ENCODE assay signal across 1 cellular context in the genomic region with DNA sequence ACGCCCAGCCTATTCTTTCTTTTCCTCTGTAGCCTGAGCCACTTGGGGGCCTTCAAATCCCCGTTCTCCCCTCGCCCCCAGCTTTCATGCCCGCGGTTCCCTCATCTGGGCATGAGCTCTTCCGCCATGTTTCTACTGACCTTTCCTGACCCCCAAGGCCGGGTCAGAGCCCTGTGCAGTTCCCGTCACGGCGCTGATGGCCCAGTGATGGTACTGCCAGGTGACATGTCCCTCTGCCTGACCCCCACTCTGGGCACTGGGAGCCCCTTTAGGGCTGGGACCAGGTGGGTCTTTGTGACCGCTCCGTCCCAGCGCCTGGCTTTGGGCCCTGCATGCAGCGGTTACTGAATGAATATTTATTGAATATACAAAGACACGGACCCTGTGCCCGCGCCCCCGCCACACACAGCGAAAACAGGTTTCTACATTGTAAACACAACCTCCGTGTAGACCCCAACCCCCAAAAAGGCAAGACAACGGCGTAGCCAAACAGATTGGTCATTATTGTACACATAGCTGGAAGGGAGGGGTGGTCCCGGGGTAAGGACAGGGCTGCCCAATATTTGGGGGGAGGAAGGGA.
TF ChIP-seq lines count a peak whose summit lies in the region.

No MANE protein-coding gene starts in this region.

TF ChIP-seq in HepG2, 621 proteins besides CTCF, POLR2A, EP300 and RAD21 (continued from another document and continues in another):
- TF ChIP-seq, protein P1, sequence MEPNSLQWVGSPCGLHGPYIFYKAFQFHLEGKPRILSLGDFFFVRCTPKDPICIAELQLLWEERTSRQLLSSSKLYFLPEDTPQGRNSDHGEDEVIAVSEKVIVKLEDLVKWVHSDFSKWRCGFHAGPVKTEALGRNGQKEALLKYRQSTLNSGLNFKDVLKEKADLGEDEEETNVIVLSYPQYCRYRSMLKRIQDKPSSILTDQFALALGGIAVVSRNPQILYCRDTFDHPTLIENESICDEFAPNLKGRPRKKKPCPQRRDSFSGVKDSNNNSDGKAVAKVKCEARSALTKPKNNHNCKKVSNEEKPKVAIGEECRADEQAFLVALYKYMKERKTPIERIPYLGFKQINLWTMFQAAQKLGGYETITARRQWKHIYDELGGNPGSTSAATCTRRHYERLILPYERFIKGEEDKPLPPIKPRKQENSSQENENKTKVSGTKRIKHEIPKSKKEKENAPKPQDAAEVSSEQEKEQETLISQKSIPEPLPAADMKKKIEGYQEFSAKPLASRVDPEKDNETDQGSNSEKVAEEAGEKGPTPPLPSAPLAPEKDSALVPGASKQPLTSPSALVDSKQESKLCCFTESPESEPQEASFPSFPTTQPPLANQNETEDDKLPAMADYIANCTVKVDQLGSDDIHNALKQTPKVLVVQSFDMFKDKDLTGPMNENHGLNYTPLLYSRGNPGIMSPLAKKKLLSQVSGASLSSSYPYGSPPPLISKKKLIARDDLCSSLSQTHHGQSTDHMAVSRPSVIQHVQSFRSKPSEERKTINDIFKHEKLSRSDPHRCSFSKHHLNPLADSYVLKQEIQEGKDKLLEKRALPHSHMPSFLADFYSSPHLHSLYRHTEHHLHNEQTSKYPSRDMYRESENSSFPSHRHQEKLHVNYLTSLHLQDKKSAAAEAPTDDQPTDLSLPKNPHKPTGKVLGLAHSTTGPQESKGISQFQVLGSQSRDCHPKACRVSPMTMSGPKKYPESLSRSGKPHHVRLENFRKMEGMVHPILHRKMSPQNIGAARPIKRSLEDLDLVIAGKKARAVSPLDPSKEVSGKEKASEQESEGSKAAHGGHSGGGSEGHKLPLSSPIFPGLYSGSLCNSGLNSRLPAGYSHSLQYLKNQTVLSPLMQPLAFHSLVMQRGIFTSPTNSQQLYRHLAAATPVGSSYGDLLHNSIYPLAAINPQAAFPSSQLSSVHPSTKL (CRISPR knock-in tag; IDR thresholded peaks at IDR 0.05) = no peak
- no peak for TF ChIP-seq ZNF138 (CRISPR knock-in tag; IDR thresholded peaks at IDR 0.05; ENCODE audit: low read depth)
- TF ChIP-seq ZMYM4 (CRISPR knock-in tag; IDR thresholded peaks at IDR 0.05) = no peak
- no peak for TF ChIP-seq XBP1 (CRISPR knock-in tag; IDR thresholded peaks at IDR 0.05)
- no peak for TF ChIP-seq ZNF720 (CRISPR knock-in tag; IDR thresholded peaks at IDR 0.05)
- TF ChIP-seq KLF11 (CRISPR knock-in tag; IDR thresholded peaks at IDR 0.05) = no peak
- TF ChIP-seq ZC3H13 (CRISPR knock-in tag; IDR thresholded peaks at IDR 0.05) = peak; percentile 55; the same call in 1 of the 2 replicates
- TF ChIP-seq ZFP36 (IDR thresholded peaks at IDR 0.05; ENCODE audit: borderline replicate concordance, low read depth, low read length, partially characterized antibody) = no peak
- TF ChIP-seq DR1 (CRISPR knock-in tag; IDR thresholded peaks at IDR 0.05) = no peak
- no peak for TF ChIP-seq ZNF703 (CRISPR knock-in tag; IDR thresholded peaks at IDR 0.05; ENCODE audit: borderline replicate concordance)
- peak; percentile 82; the same call in 1 of the 2 replicates for TF ChIP-seq NR2F6 (IDR thresholded peaks at IDR 0.05)
- peak; percentile 77 for TF ChIP-seq NR2F6 (CRISPR knock-in tag; IDR thresholded peaks at IDR 0.05)
- no peak for TF ChIP-seq GATAD2A (CRISPR knock-in tag; IDR thresholded peaks at IDR 0.05)
- TF ChIP-seq ZZZ3 (CRISPR knock-in tag; IDR thresholded peaks at IDR 0.05; ENCODE audit: borderline replicate concordance) = no peak
- TF ChIP-seq ATM (IDR thresholded peaks at IDR 0.05; ENCODE audit: borderline replicate concordance) = no peak
- 0 out of 2 replicates have a peak, but pooled peaks have one; percentile 66 for TF ChIP-seq ZNF558 (CRISPR knock-in tag; IDR thresholded peaks at IDR 0.05; ENCODE audit: borderline replicate concordance)
- no peak for TF ChIP-seq SPEN (CRISPR knock-in tag; IDR thresholded peaks at IDR 0.05; ENCODE audit: low read depth)
- peak; percentile 79 for TF ChIP-seq AGO2 (optimal IDR thresholded peaks at IDR 0.05; ENCODE audit: low read depth, low read length)
- TF ChIP-seq, protein P2, sequence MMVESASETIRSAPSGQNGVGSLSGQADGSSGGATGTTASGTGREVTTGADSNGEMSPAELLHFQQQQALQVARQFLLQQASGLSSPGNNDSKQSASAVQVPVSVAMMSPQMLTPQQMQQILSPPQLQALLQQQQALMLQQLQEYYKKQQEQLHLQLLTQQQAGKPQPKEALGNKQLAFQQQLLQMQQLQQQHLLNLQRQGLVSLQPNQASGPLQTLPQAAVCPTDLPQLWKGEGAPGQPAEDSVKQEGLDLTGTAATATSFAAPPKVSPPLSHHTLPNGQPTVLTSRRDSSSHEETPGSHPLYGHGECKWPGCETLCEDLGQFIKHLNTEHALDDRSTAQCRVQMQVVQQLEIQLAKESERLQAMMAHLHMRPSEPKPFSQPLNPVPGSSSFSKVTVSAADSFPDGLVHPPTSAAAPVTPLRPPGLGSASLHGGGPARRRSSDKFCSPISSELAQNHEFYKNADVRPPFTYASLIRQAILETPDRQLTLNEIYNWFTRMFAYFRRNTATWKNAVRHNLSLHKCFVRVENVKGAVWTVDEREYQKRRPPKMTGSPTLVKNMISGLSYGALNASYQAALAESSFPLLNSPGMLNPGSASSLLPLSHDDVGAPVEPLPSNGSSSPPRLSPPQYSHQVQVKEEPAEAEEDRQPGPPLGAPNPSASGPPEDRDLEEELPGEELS (CRISPR knock-in tag; IDR thresholded peaks at IDR 0.05) = 0 out of 2 replicates have a peak, but pooled peaks have one; percentile 41
- TF ChIP-seq, protein P3, sequence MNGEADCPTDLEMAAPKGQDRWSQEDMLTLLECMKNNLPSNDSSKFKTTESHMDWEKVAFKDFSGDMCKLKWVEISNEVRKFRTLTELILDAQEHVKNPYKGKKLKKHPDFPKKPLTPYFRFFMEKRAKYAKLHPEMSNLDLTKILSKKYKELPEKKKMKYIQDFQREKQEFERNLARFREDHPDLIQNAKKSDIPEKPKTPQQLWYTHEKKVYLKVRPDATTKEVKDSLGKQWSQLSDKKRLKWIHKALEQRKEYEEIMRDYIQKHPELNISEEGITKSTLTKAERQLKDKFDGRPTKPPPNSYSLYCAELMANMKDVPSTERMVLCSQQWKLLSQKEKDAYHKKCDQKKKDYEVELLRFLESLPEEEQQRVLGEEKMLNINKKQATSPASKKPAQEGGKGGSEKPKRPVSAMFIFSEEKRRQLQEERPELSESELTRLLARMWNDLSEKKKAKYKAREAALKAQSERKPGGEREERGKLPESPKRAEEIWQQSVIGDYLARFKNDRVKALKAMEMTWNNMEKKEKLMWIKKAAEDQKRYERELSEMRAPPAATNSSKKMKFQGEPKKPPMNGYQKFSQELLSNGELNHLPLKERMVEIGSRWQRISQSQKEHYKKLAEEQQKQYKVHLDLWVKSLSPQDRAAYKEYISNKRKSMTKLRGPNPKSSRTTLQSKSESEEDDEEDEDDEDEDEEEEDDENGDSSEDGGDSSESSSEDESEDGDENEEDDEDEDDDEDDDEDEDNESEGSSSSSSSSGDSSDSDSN (CRISPR knock-in tag; IDR thresholded peaks at IDR 0.05) = no peak
- TF ChIP-seq PHB2 (IDR thresholded peaks at IDR 0.05; ENCODE audit: partially characterized antibody) = no peak
- no peak for TF ChIP-seq ZKSCAN8 (CRISPR knock-in tag; IDR thresholded peaks at IDR 0.05; ENCODE audit: borderline replicate concordance)
- no peak for TF ChIP-seq HNF4A (CRISPR knock-in tag; IDR thresholded peaks at IDR 0.05)
- no peak for TF ChIP-seq MYNN (CRISPR knock-in tag; IDR thresholded peaks at IDR 0.05; ENCODE audit: low read depth)
- TF ChIP-seq YEATS4 (CRISPR knock-in tag; IDR thresholded peaks at IDR 0.05; ENCODE audit: borderline replicate concordance) = no peak; the same call in 1 of the 2 replicates
- no peak for TF ChIP-seq ZNF256 (CRISPR knock-in tag; conservative IDR thresholded peaks at IDR 0.05)
- TF ChIP-seq, protein P4, sequence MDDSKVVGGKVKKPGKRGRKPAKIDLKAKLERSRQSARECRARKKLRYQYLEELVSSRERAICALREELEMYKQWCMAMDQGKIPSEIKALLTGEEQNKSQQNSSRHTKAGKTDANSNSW (CRISPR knock-in tag; IDR thresholded peaks at IDR 0.05; ENCODE audit: borderline replicate concordance) = no peak
- TF ChIP-seq, protein P5, sequence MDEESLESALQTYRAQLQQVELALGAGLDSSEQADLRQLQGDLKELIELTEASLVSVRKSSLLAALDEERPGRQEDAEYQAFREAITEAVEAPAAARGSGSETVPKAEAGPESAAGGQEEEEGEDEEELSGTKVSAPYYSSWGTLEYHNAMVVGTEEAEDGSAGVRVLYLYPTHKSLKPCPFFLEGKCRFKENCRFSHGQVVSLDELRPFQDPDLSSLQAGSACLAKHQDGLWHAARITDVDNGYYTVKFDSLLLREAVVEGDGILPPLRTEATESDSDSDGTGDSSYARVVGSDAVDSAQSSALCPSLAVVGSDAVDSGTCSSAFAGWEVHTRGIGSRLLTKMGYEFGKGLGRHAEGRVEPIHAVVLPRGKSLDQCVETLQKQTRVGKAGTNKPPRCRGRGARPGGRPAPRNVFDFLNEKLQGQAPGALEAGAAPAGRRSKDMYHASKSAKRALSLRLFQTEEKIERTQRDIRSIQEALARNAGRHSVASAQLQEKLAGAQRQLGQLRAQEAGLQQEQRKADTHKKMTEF (CRISPR knock-in tag; IDR thresholded peaks at IDR 0.05) = no peak
- TF ChIP-seq, protein P6, sequence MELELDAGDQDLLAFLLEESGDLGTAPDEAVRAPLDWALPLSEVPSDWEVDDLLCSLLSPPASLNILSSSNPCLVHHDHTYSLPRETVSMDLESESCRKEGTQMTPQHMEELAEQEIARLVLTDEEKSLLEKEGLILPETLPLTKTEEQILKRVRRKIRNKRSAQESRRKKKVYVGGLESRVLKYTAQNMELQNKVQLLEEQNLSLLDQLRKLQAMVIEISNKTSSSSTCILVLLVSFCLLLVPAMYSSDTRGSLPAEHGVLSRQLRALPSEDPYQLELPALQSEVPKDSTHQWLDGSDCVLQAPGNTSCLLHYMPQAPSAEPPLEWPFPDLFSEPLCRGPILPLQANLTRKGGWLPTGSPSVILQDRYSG (CRISPR knock-in tag; IDR thresholded peaks at IDR 0.05) = no peak
- TF ChIP-seq ZNF747 (CRISPR knock-in tag; IDR thresholded peaks at IDR 0.05; ENCODE audit: borderline replicate concordance) = no peak
- peak; percentile 97 for TF ChIP-seq ZBTB38 (CRISPR knock-in tag; IDR thresholded peaks at IDR 0.05)
- no peak for TF ChIP-seq CC2D1A (CRISPR knock-in tag; IDR thresholded peaks at IDR 0.05)
- TF ChIP-seq, protein P7, sequence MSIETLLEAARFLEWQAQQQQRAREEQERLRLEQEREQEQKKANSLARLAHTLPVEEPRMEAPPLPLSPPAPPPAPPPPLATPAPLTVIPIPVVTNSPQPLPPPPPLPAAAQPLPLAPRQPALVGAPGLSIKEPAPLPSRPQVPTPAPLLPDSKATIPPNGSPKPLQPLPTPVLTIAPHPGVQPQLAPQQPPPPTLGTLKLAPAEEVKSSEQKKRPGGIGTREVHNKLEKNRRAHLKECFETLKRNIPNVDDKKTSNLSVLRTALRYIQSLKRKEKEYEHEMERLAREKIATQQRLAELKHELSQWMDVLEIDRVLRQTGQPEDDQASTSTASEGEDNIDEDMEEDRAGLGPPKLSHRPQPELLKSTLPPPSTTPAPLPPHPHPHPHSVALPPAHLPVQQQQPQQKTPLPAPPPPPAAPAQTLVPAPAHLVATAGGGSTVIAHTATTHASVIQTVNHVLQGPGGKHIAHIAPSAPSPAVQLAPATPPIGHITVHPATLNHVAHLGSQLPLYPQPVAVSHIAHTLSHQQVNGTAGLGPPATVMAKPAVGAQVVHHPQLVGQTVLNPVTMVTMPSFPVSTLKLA (IDR thresholded peaks at IDR 0.05) = no peak
- TF ChIP-seq, protein P8, sequence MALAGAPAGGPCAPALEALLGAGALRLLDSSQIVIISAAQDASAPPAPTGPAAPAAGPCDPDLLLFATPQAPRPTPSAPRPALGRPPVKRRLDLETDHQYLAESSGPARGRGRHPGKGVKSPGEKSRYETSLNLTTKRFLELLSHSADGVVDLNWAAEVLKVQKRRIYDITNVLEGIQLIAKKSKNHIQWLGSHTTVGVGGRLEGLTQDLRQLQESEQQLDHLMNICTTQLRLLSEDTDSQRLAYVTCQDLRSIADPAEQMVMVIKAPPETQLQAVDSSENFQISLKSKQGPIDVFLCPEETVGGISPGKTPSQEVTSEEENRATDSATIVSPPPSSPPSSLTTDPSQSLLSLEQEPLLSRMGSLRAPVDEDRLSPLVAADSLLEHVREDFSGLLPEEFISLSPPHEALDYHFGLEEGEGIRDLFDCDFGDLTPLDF (CRISPR knock-in tag; IDR thresholded peaks at IDR 0.05) = no peak
- no peak for TF ChIP-seq SALL2 (CRISPR knock-in tag; IDR thresholded peaks at IDR 0.05)
- no peak for TF ChIP-seq ZNF180 (CRISPR knock-in tag; IDR thresholded peaks at IDR 0.05; ENCODE audit: borderline replicate concordance, low read depth)
- TF ChIP-seq ZBTB7A (CRISPR knock-in tag; IDR thresholded peaks at IDR 0.05) = peak; percentile 80
- no peak for TF ChIP-seq PCBP2 (optimal IDR thresholded peaks at IDR 0.05; ENCODE audit: low read depth, low read length, poor library complexity, severe bottlenecking)
- no peak for TF ChIP-seq FOXA1 (IDR thresholded peaks at IDR 0.05)
- no peak for TF ChIP-seq FOXA1 (CRISPR knock-in tag; IDR thresholded peaks at IDR 0.05)
- no peak for TF ChIP-seq ZFYVE20 (CRISPR knock-in tag; IDR thresholded peaks at IDR 0.05; ENCODE audit: borderline replicate concordance, low read depth)
- no peak for TF ChIP-seq PAF1 (CRISPR knock-in tag; IDR thresholded peaks at IDR 0.05)
- TF ChIP-seq, protein P9, sequence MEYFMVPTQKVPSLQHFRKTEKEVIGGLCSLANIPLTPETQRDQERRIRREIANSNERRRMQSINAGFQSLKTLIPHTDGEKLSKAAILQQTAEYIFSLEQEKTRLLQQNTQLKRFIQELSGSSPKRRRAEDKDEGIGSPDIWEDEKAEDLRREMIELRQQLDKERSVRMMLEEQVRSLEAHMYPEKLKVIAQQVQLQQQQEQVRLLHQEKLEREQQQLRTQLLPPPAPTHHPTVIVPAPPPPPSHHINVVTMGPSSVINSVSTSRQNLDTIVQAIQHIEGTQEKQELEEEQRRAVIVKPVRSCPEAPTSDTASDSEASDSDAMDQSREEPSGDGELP (IDR thresholded peaks at IDR 0.05; ENCODE audit: borderline replicate concordance, low read depth) = no peak
- no peak for TF ChIP-seq RFXANK (CRISPR knock-in tag; IDR thresholded peaks at IDR 0.05)
- TF ChIP-seq ZNF33A (CRISPR knock-in tag; IDR thresholded peaks at IDR 0.05; ENCODE audit: borderline replicate concordance) = no peak
- no peak for TF ChIP-seq PHF8 (CRISPR knock-in tag; IDR thresholded peaks at IDR 0.05)
- TF ChIP-seq ZNF235 (CRISPR knock-in tag; IDR thresholded peaks at IDR 0.05; ENCODE audit: borderline replicate concordance) = no peak
- TF ChIP-seq ZFP62 (CRISPR knock-in tag; IDR thresholded peaks at IDR 0.05) = no peak
- 0 out of 2 replicates have a peak, but pooled peaks have one; percentile 27 for TF ChIP-seq ZNF224 (CRISPR knock-in tag; IDR thresholded peaks at IDR 0.05)
- no peak for TF ChIP-seq TAF15 (IDR thresholded peaks at IDR 0.05; ENCODE audit: low read depth, low read length, poor library complexity, severe bottlenecking)
